In the genomic region with DNA sequence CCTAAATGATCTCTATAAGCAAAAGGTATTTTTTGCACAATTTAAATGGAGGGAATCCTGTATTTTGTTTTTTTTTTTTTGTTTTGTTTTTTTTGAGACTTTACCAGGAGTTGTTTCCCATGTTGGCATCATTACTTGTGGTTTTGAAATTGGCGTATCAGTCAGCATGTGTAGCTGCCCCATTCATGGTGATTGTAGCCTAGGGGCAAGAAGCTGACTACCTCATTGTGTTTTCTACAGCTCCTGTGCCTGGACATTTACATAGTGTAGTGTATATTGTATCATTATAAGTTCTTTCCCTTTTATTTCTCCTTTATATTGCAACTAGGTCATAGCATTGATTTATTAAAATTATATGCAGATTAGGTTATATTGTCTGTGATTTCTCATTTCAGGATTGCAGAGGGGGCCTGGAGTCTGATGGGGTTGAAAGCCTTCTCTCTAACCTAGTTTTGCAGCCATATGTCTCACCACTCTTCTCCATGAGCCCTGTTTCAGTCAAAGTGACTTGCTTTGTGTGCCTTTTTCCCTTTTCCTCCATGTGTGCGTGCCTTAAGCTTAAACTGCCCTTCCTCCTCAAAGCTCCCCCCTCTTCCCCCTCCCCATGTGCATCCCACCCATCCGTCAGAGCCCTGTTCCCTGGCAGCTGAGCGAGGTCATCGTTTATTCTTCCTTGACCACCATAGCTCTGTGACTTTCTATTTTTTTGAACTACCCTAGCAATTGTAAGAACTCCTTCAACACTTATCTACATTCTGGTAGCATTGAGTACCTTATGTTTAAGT, we compare ENCODE assay signal across 19 cellular contexts. TPM values are rescaled to one million over a fixed set of nuclear protein-coding genes. Genes with fewer than 3 reads are reported as not detected.
DNase-seq lines count a peak whose midpoint lies in the region; ATAC-seq and TF ChIP-seq lines count a peak whose summit lies in the region.
"Had no signal": no experiment of that assay in that cellular context is flagged by ENCODE, and none has a peak within 500 bp of the region (broad histone marks: within the 10 kb centered on the region; RNA-seq: fewer than 3 reads in every experiment).

No MANE protein-coding gene starts in this region.

- no peak overlapping the region for H3K27ac Mint-ChIP-seq in T-cell
- H3K27ac Mint-ChIP-seq: activated naive CD8-positive, alpha-beta T cell treated with anti-CD3 and anti-CD28 coated beads for 36 hours; nephron; stimulated activated memory B cell treated with anti-CD40 and anti-IgM and Interleukin-4, amounts not matched to agents 10 μg/mL and 1 μg/mL and 100 μg/mL, for 72 hours had no signal

- CTCF ChIA-PET in HEK293 (lab: Yijun Ruan, JAX) (interaction anchor here (1.6 kb wide), 1 partner anchor 19 kb away, joined by 6 read pairs; no protein-coding TSS in a partner anchor), T-cell (lab: Charles Lee) (interaction anchor here (0.6 to 0.7 kb wide), 4 partner anchors 46 to 1583 kb away, joined by 3 to 7 read pairs (median 4); no protein-coding TSS in a partner anchor)

- POLR2A ChIA-PET in HEK293 (lab: Yijun Ruan, JAX), result interaction anchor here (0.6 to 1.0 kb wide), 2 partner anchors 8 to 26 kb away, joined by 3 read pairs; no protein-coding TSS in a partner anchor
- POLR2A ChIA-PET in T-cell (lab: Charles Lee), result interaction anchor here in 1 of 2 donors (0.7 kb wide), 2 partner anchors 58 to 355 kb away, joined by 5 to 7 read pairs; no protein-coding TSS in a partner anchor

- H3K27me3 ChIP-seq in SJCRH30, result no peaks in the 10 kb centered on the region
- H3K27me3 ChIP-seq: cardiac muscle cell, thyroid gland had no signal

- peak; percentile 31 for DNase-seq in AG08395 (ENCODE audit: low spot score)
- peak; percentile 43 to 71 for DNase-seq in SJCRH30
- peak; percentile 53 for DNase-seq in fibroblast of gingiva (ENCODE audit: low read depth)
- DNase-seq in SHP77 (lab: John Stamatoyannopoulos, UW), result no peak
- DNase-seq in T-cell, result no peak
- DNase-seq in superior temporal gyrus (ENCODE audit: extremely low spot score), result no peak
- no peak for DNase-seq in activated CD4-positive, alpha-beta T cell treated with anti-CD3 and anti-CD28 coated beads for 1 hour
- DNase-seq: activated CD4-positive, CD25-positive, alpha-beta regulatory T cell; activated naive CD8-positive, alpha-beta T cell treated with anti-CD3 and anti-CD28 coated beads for 36 hours; DMS79; HCEC 1CT; NCI-H2081; NCI-H510A treated with DMSO at 0.1 percent for 48 hours; thyroid gland had no signal

- no peaks in the 10 kb centered on the region for H3K36me3 Mint-ChIP-seq in T-cell

- H3K4me1 ChIP-seq in HEK293 (ENCODE audit: control insufficient read depth, insufficient read depth, low read length), result peaks cover 21% of the 10 kb centered on the region
- peaks cover 23% of the 10 kb centered on the region for H3K4me1 ChIP-seq in SJCRH30
- H3K4me1 ChIP-seq: thyroid gland had no signal

- H3K4me3 ChIP-seq in HEK293 (ENCODE audit: low read depth, low read length) (no peak overlapping the region), SJCRH30 (no peak overlapping the region)
- H3K4me3 ChIP-seq: A549, cardiac muscle cell, thyroid gland had no signal

- H3K27me3 Mint-ChIP-seq in T-cell, result peaks cover 4 to 14% of the 10 kb centered on the region in 2 donors
- H3K27me3 Mint-ChIP-seq: stimulated activated memory B cell treated with anti-CD40 and anti-IgM and Interleukin-4, amounts not matched to agents 10 μg/mL and 1 μg/mL and 100 μg/mL, for 72 hours had no signal

- no peak overlapping the region for H3K4me3 Mint-ChIP-seq in T-cell
- H3K4me3 Mint-ChIP-seq: activated naive CD8-positive, alpha-beta T cell treated with anti-CD3 and anti-CD28 coated beads for 36 hours; nephron; stimulated activated memory B cell treated with anti-CD40 and anti-IgM and Interleukin-4, amounts not matched to agents 10 μg/mL and 1 μg/mL and 100 μg/mL, for 72 hours had no signal

- H3K9me3 ChIP-seq in HEK293 (ENCODE audit: control insufficient read depth, insufficient read depth, low read depth, low read length) (no peaks in the 10 kb centered on the region), SJCRH30 (replicated peaks) (no peaks in the 10 kb centered on the region)
- H3K9me3 ChIP-seq: A549, thyroid gland had no signal

- TF ChIP-seq CTCF in HEK293 (tag by site-specific recombination; IDR thresholded peaks at IDR 0.05), result no peak

- peaks cover 0 to 7% (median 4%) of the 10 kb centered on the region in 3 donors for H3K4me1 Mint-ChIP-seq in T-cell
- H3K4me1 Mint-ChIP-seq: nephron had no signal

- H3K27ac ChIP-seq in HEK293 (ENCODE audit: extremely low read depth, low read depth, low read length) (no peak overlapping the region), SJCRH30 (peak overlapping the region; percentile 63)
- H3K27ac ChIP-seq: A549, cardiac muscle cell, thyroid gland had no signal

- no peaks in the 10 kb centered on the region for H3K9me3 Mint-ChIP-seq in T-cell
- H3K9me3 Mint-ChIP-seq: activated naive CD8-positive, alpha-beta T cell treated with anti-CD3 and anti-CD28 coated beads for 36 hours; stimulated activated memory B cell treated with anti-CD40 and anti-IgM and Interleukin-4, amounts not matched to agents 10 μg/mL and 1 μg/mL and 100 μg/mL, for 72 hours had no signal

- no peaks in the 10 kb centered on the region for H3K36me3 ChIP-seq in HEK293 (ENCODE audit: control insufficient read depth in 2 of 2, insufficient read depth in 1 of 2, low read length in 2 of 2)
- H3K36me3 ChIP-seq in SJCRH30, result peaks cover 4% of the 10 kb centered on the region; the same call in 1 of the 2 replicates
- H3K36me3 ChIP-seq: cardiac muscle cell, thyroid gland had no signal

- no peak for ATAC-seq in T-cell (replicated peaks in 1 of 4)
- ATAC-seq: stimulated activated memory B cell treated with anti-CD40 and anti-IgM and Interleukin-4, amounts not matched to agents 10 μg/mL and 1 μg/mL and 100 μg/mL, for 72 hours had no signal

TF ChIP-seq in HEK293, 187 proteins besides CTCF, POLR2A, EP300 and RAD21:
- no peak for TF ChIP-seq ZBTB48 (tag by site-specific recombination; IDR thresholded peaks at IDR 0.05)
- no peak for TF ChIP-seq ZBTB8A (tag by site-specific recombination; IDR thresholded peaks at IDR 0.05)
- TF ChIP-seq ZNF398 (tag by site-specific recombination; IDR thresholded peaks at IDR 0.05), result peak; percentile 82
- peak; percentile 65; the same call in 1 of the 2 replicates for TF ChIP-seq ZNF549 (tag by site-specific recombination; IDR thresholded peaks at IDR 0.05)
- TF ChIP-seq OSR2 (tag by site-specific recombination; IDR thresholded peaks at IDR 0.05), result peak; percentile 68
- TF ChIP-seq, protein P1, sequence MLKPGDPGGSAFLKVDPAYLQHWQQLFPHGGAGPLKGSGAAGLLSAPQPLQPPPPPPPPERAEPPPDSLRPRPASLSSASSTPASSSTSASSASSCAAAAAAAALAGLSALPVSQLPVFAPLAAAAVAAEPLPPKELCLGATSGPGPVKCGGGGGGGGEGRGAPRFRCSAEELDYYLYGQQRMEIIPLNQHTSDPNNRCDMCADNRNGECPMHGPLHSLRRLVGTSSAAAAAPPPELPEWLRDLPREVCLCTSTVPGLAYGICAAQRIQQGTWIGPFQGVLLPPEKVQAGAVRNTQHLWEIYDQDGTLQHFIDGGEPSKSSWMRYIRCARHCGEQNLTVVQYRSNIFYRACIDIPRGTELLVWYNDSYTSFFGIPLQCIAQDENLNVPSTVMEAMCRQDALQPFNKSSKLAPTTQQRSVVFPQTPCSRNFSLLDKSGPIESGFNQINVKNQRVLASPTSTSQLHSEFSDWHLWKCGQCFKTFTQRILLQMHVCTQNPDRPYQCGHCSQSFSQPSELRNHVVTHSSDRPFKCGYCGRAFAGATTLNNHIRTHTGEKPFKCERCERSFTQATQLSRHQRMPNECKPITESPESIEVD (tag by site-specific recombination; IDR thresholded peaks at IDR 0.05), result 0 out of 2 replicates have a peak, but pooled peaks have one; percentile 29
- no peak for TF ChIP-seq HOXD13 (CRISPR knock-in tag; IDR thresholded peaks at IDR 0.05; ENCODE audit: borderline replicate concordance)
- TF ChIP-seq ZNF629 (tag by site-specific recombination; IDR thresholded peaks at IDR 0.05), result 0 out of 2 replicates have a peak, but pooled peaks have one; percentile 13
- no peak for TF ChIP-seq ZNF24 (tag by site-specific recombination; IDR thresholded peaks at IDR 0.05)
- TF ChIP-seq ZNF777 (tag by site-specific recombination; IDR thresholded peaks at IDR 0.05; ENCODE audit: borderline replicate concordance), result no peak
- no peak for TF ChIP-seq ZNF48 (tag by site-specific recombination; IDR thresholded peaks at IDR 0.05)
TF ChIP-seq in HEK293: peak in this region for 5.

RNA-seq across cellular contexts. Expression of gene SAMD4A, which starts 24.7 kb away (rescaled TPM):
- 12.0 and 12.1 TPM in 2 replicates for total RNA-seq in SJCRH30 (2014; rRNA removed; shearing (Covaris generic))
- total RNA-seq in T-cell, result 1 to 10 TPM; 1.2 to 3.9 (median 1.3) TPM

Comparison
In these comparisons a context has a peak if more than half of its experiments do, and no peak if none do; other contexts are left out.
1. DNase-seq: peak in AG08395 (single experiment), SJCRH30 (2 of 2) and fibroblast of gingiva (single experiment); none in SHP77 (0 of 2), T-cell (0 of 34), superior temporal gyrus (single experiment) and activated CD4-positive, alpha-beta T cell treated with anti-CD3 and anti-CD28 coated beads for 1 hour (single experiment).